ENCODE assay signal across 1 cellular context in the genomic region with DNA sequence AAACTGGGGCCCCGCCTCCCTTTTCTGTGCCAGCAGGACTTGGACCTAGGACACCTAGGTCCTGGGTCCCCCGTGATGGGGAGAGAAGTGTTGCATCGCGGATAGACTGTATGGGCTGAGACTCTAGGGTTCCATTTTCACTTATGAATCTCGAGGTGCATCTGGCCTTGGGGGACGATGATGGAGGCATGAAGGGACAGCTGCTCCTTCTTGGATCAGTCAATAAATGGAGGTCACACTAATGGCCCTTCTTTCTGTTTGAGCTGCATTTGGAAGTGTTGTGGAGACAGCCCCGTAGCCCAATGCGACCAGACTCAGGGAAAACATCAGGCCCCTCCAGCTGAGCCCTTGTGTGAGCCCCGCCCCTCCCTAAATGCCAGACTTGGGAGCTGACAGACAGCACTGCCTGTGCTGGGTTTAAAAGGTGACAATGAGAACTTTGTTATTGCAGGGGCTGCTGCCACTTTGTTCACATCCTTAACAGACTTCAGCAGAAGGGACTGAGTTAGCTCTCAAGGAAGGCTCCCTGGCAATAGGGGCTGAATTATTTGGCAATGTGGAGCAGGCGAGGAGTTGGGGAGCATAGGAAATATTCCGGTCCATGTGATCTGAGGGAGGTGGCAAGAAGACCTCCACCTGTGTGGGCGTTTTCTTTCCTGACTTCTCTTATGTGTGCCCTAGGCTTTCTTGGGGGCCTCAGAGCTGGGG.
TF ChIP-seq lines count a peak whose summit lies in the region.

No MANE protein-coding gene starts in this region.

TF ChIP-seq in GM12878, 131 proteins besides CTCF, POLR2A, EP300 and RAD21:
- no peak for TF ChIP-seq ZZZ3 (IDR thresholded peaks at IDR 0.05; ENCODE audit: control insufficient read depth, insufficient read length, low read depth)
- TF ChIP-seq, protein P1, sequence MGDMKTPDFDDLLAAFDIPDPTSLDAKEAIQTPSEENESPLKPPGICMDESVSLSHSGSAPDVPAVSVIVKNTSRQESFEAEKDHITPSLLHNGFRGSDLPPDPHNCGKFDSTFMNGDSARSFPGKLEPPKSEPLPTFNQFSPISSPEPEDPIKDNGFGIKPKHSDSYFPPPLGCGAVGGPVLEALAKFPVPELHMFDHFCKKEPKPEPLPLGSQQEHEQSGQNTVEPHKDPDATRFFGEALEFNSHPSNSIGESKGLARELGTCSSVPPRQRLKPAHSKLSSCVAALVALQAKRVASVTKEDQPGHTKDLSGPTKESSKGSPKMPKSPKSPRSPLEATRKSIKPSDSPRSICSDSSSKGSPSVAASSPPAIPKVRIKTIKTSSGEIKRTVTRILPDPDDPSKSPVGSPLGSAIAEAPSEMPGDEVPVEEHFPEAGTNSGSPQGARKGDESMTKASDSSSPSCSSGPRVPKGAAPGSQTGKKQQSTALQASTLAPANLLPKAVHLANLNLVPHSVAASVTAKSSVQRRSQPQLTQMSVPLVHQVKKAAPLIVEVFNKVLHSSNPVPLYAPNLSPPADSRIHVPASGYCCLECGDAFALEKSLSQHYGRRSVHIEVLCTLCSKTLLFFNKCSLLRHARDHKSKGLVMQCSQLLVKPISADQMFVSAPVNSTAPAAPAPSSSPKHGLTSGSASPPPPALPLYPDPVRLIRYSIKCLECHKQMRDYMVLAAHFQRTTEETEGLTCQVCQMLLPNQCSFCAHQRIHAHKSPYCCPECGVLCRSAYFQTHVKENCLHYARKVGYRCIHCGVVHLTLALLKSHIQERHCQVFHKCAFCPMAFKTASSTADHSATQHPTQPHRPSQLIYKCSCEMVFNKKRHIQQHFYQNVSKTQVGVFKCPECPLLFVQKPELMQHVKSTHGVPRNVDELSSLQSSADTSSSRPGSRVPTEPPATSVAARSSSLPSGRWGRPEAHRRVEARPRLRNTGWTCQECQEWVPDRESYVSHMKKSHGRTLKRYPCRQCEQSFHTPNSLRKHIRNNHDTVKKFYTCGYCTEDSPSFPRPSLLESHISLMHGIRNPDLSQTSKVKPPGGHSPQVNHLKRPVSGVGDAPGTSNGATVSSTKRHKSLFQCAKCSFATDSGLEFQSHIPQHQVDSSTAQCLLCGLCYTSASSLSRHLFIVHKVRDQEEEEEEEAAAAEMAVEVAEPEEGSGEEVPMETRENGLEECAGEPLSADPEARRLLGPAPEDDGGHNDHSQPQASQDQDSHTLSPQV (IDR thresholded peaks at IDR 0.05): no peak
- no peak for TF ChIP-seq BCL11A (IDR thresholded peaks at IDR 0.05; ENCODE audit: low read depth, low read length)
- no peak for TF ChIP-seq EZH2 (IDR thresholded peaks at IDR 0.05; ENCODE audit: borderline replicate concordance, control insufficient read depth, low read depth, low read length)
- no peak for TF ChIP-seq HCFC1 (IDR thresholded peaks at IDR 0.05; ENCODE audit: low read length)
- TF ChIP-seq FOS (IDR thresholded peaks at IDR 0.05; ENCODE audit: borderline replicate concordance, extremely low read depth, insufficient read length): no peak
